ENCODE assay signal across 1 cellular context in the genomic region with DNA sequence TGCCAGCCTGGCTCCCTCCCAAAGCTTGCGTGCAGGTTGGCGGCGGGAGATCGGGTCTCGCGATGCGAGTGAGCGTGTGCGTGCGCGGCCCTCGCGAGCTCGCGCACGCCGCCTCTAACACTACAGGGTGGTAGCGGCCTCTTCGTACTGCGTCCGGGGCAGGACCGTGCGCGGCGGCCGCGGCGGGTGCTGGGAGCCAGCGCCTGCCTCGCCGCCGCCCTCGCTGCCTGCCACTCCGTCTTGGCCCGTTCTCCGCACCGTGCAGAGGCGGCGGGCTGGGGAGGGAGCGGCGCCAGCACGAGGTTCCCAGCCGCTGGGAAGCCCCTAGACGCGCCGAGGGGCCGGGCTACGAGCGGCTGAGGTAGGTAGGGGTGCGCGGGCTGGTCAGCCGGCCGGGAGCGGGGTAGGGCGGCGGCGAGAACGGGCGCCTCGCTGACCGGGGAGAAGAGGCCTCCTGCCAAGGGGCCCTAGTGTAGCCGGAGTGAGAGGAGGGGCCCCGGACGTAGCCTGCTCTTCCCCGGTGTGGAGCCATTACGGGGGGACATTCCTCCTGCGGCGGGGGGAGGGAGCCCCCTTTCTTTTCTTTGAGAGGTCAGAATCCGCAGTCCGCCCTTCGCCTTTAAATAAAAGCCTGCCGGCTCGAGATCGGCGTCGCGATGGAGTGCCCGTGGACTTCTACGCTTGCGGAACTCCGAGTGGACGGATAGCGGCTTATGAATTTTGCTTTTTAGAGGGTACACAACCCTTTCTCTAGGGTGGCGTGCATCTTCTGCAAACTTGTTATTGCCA.
TF ChIP-seq lines count a peak whose summit lies in the region.

C5orf24 (plus strand) TSS at position 117 of the 789 bp plus-strand sequence. CDS start 8,933 bp downstream, outside the sequence.

TF ChIP-seq in SK-N-SH, 30 proteins besides CTCF, POLR2A, EP300 and RAD21 (continued from another document):
- TF ChIP-seq, protein P1, sequence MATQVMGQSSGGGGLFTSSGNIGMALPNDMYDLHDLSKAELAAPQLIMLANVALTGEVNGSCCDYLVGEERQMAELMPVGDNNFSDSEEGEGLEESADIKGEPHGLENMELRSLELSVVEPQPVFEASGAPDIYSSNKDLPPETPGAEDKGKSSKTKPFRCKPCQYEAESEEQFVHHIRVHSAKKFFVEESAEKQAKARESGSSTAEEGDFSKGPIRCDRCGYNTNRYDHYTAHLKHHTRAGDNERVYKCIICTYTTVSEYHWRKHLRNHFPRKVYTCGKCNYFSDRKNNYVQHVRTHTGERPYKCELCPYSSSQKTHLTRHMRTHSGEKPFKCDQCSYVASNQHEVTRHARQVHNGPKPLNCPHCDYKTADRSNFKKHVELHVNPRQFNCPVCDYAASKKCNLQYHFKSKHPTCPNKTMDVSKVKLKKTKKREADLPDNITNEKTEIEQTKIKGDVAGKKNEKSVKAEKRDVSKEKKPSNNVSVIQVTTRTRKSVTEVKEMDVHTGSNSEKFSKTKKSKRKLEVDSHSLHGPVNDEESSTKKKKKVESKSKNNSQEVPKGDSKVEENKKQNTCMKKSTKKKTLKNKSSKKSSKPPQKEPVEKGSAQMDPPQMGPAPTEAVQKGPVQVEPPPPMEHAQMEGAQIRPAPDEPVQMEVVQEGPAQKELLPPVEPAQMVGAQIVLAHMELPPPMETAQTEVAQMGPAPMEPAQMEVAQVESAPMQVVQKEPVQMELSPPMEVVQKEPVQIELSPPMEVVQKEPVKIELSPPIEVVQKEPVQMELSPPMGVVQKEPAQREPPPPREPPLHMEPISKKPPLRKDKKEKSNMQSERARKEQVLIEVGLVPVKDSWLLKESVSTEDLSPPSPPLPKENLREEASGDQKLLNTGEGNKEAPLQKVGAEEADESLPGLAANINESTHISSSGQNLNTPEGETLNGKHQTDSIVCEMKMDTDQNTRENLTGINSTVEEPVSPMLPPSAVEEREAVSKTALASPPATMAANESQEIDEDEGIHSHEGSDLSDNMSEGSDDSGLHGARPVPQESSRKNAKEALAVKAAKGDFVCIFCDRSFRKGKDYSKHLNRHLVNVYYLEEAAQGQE (IDR thresholded peaks at IDR 0.05; ENCODE audit: low read depth, low read length) = peak; percentile 39; the same call in 1 of the 2 replicates
- TF ChIP-seq GABPA (IDR thresholded peaks at IDR 0.05; ENCODE audit: low read depth) (peak; percentile 57), NFIC (IDR thresholded peaks at IDR 0.05; ENCODE audit: borderline replicate concordance) (peak; percentile 31; the same call in 1 of the 2 replicates), MEF2A (IDR thresholded peaks at IDR 0.05; ENCODE audit: borderline replicate concordance, low read depth) (no peak)
